ENCODE assay signal across 28 cellular contexts in the genomic region with DNA sequence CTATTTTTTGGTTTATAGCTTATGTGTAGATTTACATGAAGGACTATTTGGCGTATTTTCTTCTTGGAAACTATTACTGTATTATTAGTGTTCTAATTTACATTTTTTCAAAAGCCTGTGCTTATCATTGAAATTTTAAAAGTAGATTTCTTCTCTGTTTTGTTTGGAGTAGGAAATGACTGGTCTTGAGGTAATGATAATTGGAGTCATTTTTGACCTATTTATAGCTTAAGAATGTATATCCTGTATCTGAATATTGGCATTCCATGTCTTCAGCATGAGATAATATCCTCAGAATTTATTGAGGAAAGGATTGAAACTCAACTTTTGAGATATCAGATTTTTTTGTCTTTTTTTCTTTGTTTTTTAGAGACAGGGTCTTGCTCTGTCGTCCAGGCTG.
DNase-seq lines count a peak whose midpoint lies in the region; ATAC-seq and TF ChIP-seq lines count a peak whose summit lies in the region.
"Had no signal": no experiment of that assay in that cellular context is flagged by ENCODE, and none has a peak within 500 bp of the region (broad histone marks: within the 10 kb centered on the region; RNA-seq: fewer than 3 reads in every experiment).

No MANE protein-coding gene starts in this region.

- no peaks in the 10 kb centered on the region for H3K27me3 ChIP-seq in IMR-90 (ENCODE audit: control insufficient read depth, insufficient read depth, low read length)
- no peaks in the 10 kb centered on the region for H3K27me3 ChIP-seq in esophagus squamous epithelium
- H3K27me3 ChIP-seq: dorsolateral prefrontal cortex, heart right ventricle, spleen, upper lobe of right lung had no signal

- POLR2A ChIA-PET in IMR-90 (lab: Charles Lee; ENCODE audit: unreplicated experiment) = no interaction called here

- peak overlapping the region; percentile 73 for H2BK5ac ChIP-seq in IMR-90 (ENCODE audit: low read depth, low read length, poor library complexity, severe bottlenecking)

- no peak for TF ChIP-seq RAD21 in IMR-90 (IDR thresholded peaks at IDR 0.05; ENCODE audit: low read length)

- peaks cover 28% of the 10 kb centered on the region for H3K4me1 Mint-ChIP-seq in chondrocyte (ENCODE audit: low read depth)

- no CpG with 5 or more reads among the region's 2 CpGs for WGBS in IMR-90 (ENCODE audit: extremely low coverage in 2 of 2, insufficient read length in 1 of 2), 2 experiments
- 79 to 96% methylated on average over 2 of the region's 2 CpGs for WGBS in esophagus squamous epithelium, 2 donors

- H3K4me3 Mint-ChIP-seq in chondrocyte (ENCODE audit: unreplicated experiment) = peak overlapping the region; percentile 13
- H3K4me3 Mint-ChIP-seq: activated CD4-positive, alpha-beta T cell treated with anti-CD3 and anti-CD28 coated beads, Interleukin-2, amount 10 ng/mL, durations not matched to agents 7 days and 5 days; activated T-helper 1 cell treated with anti-CD3 and anti-CD28 coated beads, Interleukin-12 subunit alpha, Interleukin-12 subunit beta, Interleukin-2, Interleukin-4 antibody, amounts not matched to agents 30 ng/mL and 10 ng/mL and 1 ng/mL, durations not matched to agents 14 hours and 24 hours and 36 hours; naive B cell; stimulated activated effector memory CD8-positive, alpha-beta T cell treated with anti-CD3 and anti-CD28 coated beads, Interleukin-12 subunit alpha, Interleukin-12 subunit beta, amount 100 ng/mL, for 72 hours; T-helper 2 cell treated with Interferon-gamma antibody and Interleukin-4, amounts not matched to agents 5 μg/mL and 100 μg/mL, for 36 hours had no signal

- H3K9ac ChIP-seq in IMR-90 (ENCODE audit: low read depth, low read length) = no peak overlapping the region

- no peak overlapping the region for H3K4me3 ChIP-seq in IMR-90 (ENCODE audit: insufficient read depth, low read depth, low read length)
- H3K4me3 ChIP-seq in esophagus squamous epithelium = no peak overlapping the region
- H3K4me3 ChIP-seq: dorsolateral prefrontal cortex, heart right ventricle, left ventricle myocardium inferior, spleen, upper lobe of right lung had no signal

- DNase-seq in EH (ENCODE audit: low read depth) (peak; percentile 73), IMR-90 (peak; percentile 72), chondrocyte (ENCODE audit: low spot score) (no peak), non-pigmented ciliary epithelial cell (ENCODE audit: low read depth) (peak; percentile 41), COLO668 (lab: John Stamatoyannopoulos, UW; ENCODE audit: unreplicated experiment) (no peak), iPS-NIHi11 (ENCODE audit: low spot score) (no peak), esophagus squamous epithelium (lab: John Stamatoyannopoulos, UW) (no peak)
- DNase-seq: activated CD4-positive, alpha-beta T cell treated with anti-CD3 and anti-CD28 coated beads, Interleukin-2, amount 10 ng/mL, durations not matched to agents 7 days and 5 days; activated naive CD4-positive, alpha-beta T cell treated with anti-CD3 and anti-CD28 coated beads, Interleukin-2, amount 50 U/mL, for 16 hours; C1 segment of cervical spinal cord; central memory CD4-positive, alpha-beta T cell; dorsolateral prefrontal cortex; heart right ventricle; Kasumi-1; left ventricle myocardium inferior; naive B cell; NCI-H1694 treated with DMSO at 0.1 percent for 48 hours; NCI-H2171; NCI-H524 treated with DMSO at 0.1 percent for 48 hours; occipital lobe; spleen; stimulated activated CD4-positive, alpha-beta T cell treated with anti-CD3 and anti-CD28 coated beads, Interleukin-2, amount 100 ng/mL, for 48 hours; upper lobe of right lung had no signal

- no peak overlapping the region for H2AK9ac ChIP-seq in IMR-90 (replicated peaks; ENCODE audit: low read depth, low read length, poor library complexity)

- H4K20me1 ChIP-seq in IMR-90 (ENCODE audit: insufficient read depth, low read length) = no peaks in the 10 kb centered on the region

- peak overlapping the region; percentile 77; the same call in 1 of the 2 replicates for H2BK20ac ChIP-seq in IMR-90 (ENCODE audit: low read depth, low read length)

- no peak overlapping the region for H2AFZ ChIP-seq in IMR-90 (replicated peaks; ENCODE audit: low read length, poor library complexity)

- peak overlapping the region; percentile 89 for H2BK120ac ChIP-seq in IMR-90 (ENCODE audit: low read depth, low read length)

- no peak overlapping the region for H3K18ac ChIP-seq in IMR-90 (ENCODE audit: low read depth, low read length)

- H3K27ac ChIP-seq in IMR-90 (ENCODE audit: insufficient read depth, low read length) (no peak overlapping the region), esophagus squamous epithelium (no peak overlapping the region)
- H3K27ac ChIP-seq: dorsolateral prefrontal cortex, left ventricle myocardium inferior, spleen, upper lobe of right lung, VCaP had no signal

- peak overlapping the region; percentile 36; the same call in 1 of the 2 replicates for H4K5ac ChIP-seq in IMR-90 (ENCODE audit: low read depth, low read length)

- in situ Hi-C loops in IMR-90 (cut with MboI; ENCODE audit: low sequenced_read_pairs) = no loop called here

- dilution Hi-C loops in IMR-90 (cut with HindIII; ENCODE audit: low sequenced_read_pairs, unreplicated experiment) = no loop called here

- H4K8ac ChIP-seq in IMR-90 (ENCODE audit: low read depth in 2 of 2, low read length in 2 of 2) = peak overlapping the region in 1 of 2 experiments; percentile 72; a peak in 1 of 4 replicates

- H3K23ac ChIP-seq in IMR-90 (ENCODE audit: low read depth, low read length) = peak overlapping the region; percentile 90; the same call in 1 of the 2 replicates

- no peak overlapping the region; the same call in 2 of the 3 replicates for H2BK15ac ChIP-seq in IMR-90 (ENCODE audit: low read depth, low read length)

- H3K9me3 Mint-ChIP-seq in chondrocyte (ENCODE audit: low read depth) = no peaks in the 10 kb centered on the region
- H3K9me3 Mint-ChIP-seq: activated CD4-positive, alpha-beta T cell treated with anti-CD3 and anti-CD28 coated beads, Interleukin-2, amount 10 ng/mL, durations not matched to agents 7 days and 5 days; activated T-helper 1 cell treated with anti-CD3 and anti-CD28 coated beads, Interleukin-12 subunit alpha, Interleukin-12 subunit beta, Interleukin-2, Interleukin-4 antibody, amounts not matched to agents 30 ng/mL and 10 ng/mL and 1 ng/mL, durations not matched to agents 14 hours and 24 hours and 36 hours; naive B cell; stimulated activated effector memory CD8-positive, alpha-beta T cell treated with anti-CD3 and anti-CD28 coated beads, Interleukin-12 subunit alpha, Interleukin-12 subunit beta, amount 100 ng/mL, for 72 hours; T-helper 2 cell treated with Interferon-gamma antibody and Interleukin-4, amounts not matched to agents 5 μg/mL and 100 μg/mL, for 36 hours had no signal

- no peaks in the 10 kb centered on the region for H3K9me3 ChIP-seq in IMR-90 (ENCODE audit: control insufficient read depth, insufficient read depth, low read length)
- H3K9me3 ChIP-seq in esophagus squamous epithelium = no peaks in the 10 kb centered on the region
- H3K9me3 ChIP-seq: heart right ventricle, left ventricle myocardium inferior, spleen, upper lobe of right lung had no signal

- peak overlapping the region; percentile 2; the same call in 1 of the 2 replicates for H4K91ac ChIP-seq in IMR-90 (ENCODE audit: insufficient read depth, low read depth, low read length)

- H3K27me3 Mint-ChIP-seq in chondrocyte (ENCODE audit: low read depth) = no peaks in the 10 kb centered on the region
- H3K27me3 Mint-ChIP-seq: activated CD4-positive, alpha-beta T cell treated with anti-CD3 and anti-CD28 coated beads, Interleukin-2, amount 10 ng/mL, durations not matched to agents 7 days and 5 days; naive B cell had no signal

- H3K79me1 ChIP-seq in IMR-90 (ENCODE audit: low read depth in 1 of 2, low read length in 2 of 2) = peaks cover 6 to 21% of the 10 kb centered on the region in 2 experiments; a peak in 3 of 4 replicates

- no peak for ATAC-seq in IMR-90 (ENCODE audit: low read depth)
- ATAC-seq in GM18870 (IDR thresholded peaks at IDR 0.05; ENCODE audit: unreplicated experiment) = no peak
- ATAC-seq: heart right ventricle; stimulated activated effector memory CD8-positive, alpha-beta T cell treated with anti-CD3 and anti-CD28 coated beads, Interleukin-12 subunit alpha, Interleukin-12 subunit beta, amount 100 ng/mL, for 72 hours; upper lobe of right lung had no signal

- CTCF ChIA-PET in IMR-90 (lab: Yijun Ruan, JAX) = interaction anchor here (0.6 to 1.2 kb wide), 2 partner anchors 21 to 350 kb away, joined by 3 to 6 read pairs; no protein-coding TSS in a partner anchor

- intact Hi-C loops in IMR-90 (cut with micrococcal nuclease) (no loop called here), esophagus squamous epithelium (cut with DNase I) (no loop called here)

- H3K4me1 ChIP-seq in IMR-90 (ENCODE audit: control insufficient read depth, insufficient read depth, low read length) (peaks cover 3% of the 10 kb centered on the region; the same call in 1 of the 2 replicates), esophagus squamous epithelium (no peaks in the 10 kb centered on the region)
- H3K4me1 ChIP-seq: spleen, upper lobe of right lung had no signal

- peak overlapping the region; percentile 88 for H3K14ac ChIP-seq in IMR-90 (replicated peaks; ENCODE audit: low read depth, low read length)

- no peak overlapping the region for H3K56ac ChIP-seq in IMR-90 (ENCODE audit: extremely low read depth, insufficient read depth, low read length)

- peak overlapping the region; percentile 64 for H3K27ac Mint-ChIP-seq in chondrocyte (ENCODE audit: unreplicated experiment)
- H3K27ac Mint-ChIP-seq: activated CD4-positive, alpha-beta T cell treated with anti-CD3 and anti-CD28 coated beads, Interleukin-2, amount 10 ng/mL, durations not matched to agents 7 days and 5 days; activated T-helper 1 cell treated with anti-CD3 and anti-CD28 coated beads, Interleukin-12 subunit alpha, Interleukin-12 subunit beta, Interleukin-2, Interleukin-4 antibody, amounts not matched to agents 30 ng/mL and 10 ng/mL and 1 ng/mL, durations not matched to agents 14 hours and 24 hours and 36 hours; stimulated activated effector memory CD8-positive, alpha-beta T cell treated with anti-CD3 and anti-CD28 coated beads, Interleukin-12 subunit alpha, Interleukin-12 subunit beta, amount 100 ng/mL, for 72 hours; T-helper 2 cell treated with Interferon-gamma antibody and Interleukin-4, amounts not matched to agents 5 μg/mL and 100 μg/mL, for 36 hours had no signal

- H2AK5ac ChIP-seq in IMR-90 (ENCODE audit: low read depth, low read length) = peak overlapping the region; percentile 23; the same call in 1 of the 2 replicates

- TF ChIP-seq POLR2A in IMR-90 (IDR thresholded peaks at IDR 0.05; ENCODE audit: low read depth, low read length) = no peak
- no peak for TF ChIP-seq POLR2A in esophagus squamous epithelium (IDR thresholded peaks at IDR 0.05)

- H3K4ac ChIP-seq in IMR-90 (ENCODE audit: low read depth, low read length) = peak overlapping the region; percentile 89

- H3K36me3 Mint-ChIP-seq in chondrocyte (ENCODE audit: low read depth) = peaks cover 11% of the 10 kb centered on the region

- H3K4me2 ChIP-seq in IMR-90 (ENCODE audit: low read depth, low read length) = no peak overlapping the region

- no TSS peak for BruUV-seq in IMR-90 (replicated peaks; lab: Mats Ljungman, UMichigan)

- peaks cover 2% of the 10 kb centered on the region; the same call in 1 of the 2 replicates for H3K9me1 ChIP-seq in IMR-90 (ENCODE audit: insufficient read depth, low read length)

- no peak for TF ChIP-seq CTCF in IMR-90 (conservative IDR thresholded peaks at IDR 0.05; ENCODE audit: low read depth, low read length)
- TF ChIP-seq CTCF in chondrocyte (IDR thresholded peaks at IDR 0.05) = no peak
- TF ChIP-seq CTCF in esophagus squamous epithelium (IDR thresholded peaks at IDR 0.05) = no peak

- peaks cover 13% of the 10 kb centered on the region for H3K36me3 ChIP-seq in IMR-90 (ENCODE audit: control insufficient read depth, insufficient read depth, low read length)
- H3K36me3 ChIP-seq in esophagus squamous epithelium = peaks cover 0 to 86% (median 10%) of the 10 kb centered on the region in 3 donors

Comparison
In these comparisons a context has a peak if more than half of its experiments do, and no peak if none do; other contexts are left out.
1. DNase-seq: peak in EH (single experiment), IMR-90 (single experiment) and non-pigmented ciliary epithelial cell (single experiment); none in chondrocyte (single experiment), COLO668 (single experiment), iPS-NIHi11 (single experiment) and esophagus squamous epithelium (single experiment).